ENCODE assay signal across 1 cellular context in the genomic region with DNA sequence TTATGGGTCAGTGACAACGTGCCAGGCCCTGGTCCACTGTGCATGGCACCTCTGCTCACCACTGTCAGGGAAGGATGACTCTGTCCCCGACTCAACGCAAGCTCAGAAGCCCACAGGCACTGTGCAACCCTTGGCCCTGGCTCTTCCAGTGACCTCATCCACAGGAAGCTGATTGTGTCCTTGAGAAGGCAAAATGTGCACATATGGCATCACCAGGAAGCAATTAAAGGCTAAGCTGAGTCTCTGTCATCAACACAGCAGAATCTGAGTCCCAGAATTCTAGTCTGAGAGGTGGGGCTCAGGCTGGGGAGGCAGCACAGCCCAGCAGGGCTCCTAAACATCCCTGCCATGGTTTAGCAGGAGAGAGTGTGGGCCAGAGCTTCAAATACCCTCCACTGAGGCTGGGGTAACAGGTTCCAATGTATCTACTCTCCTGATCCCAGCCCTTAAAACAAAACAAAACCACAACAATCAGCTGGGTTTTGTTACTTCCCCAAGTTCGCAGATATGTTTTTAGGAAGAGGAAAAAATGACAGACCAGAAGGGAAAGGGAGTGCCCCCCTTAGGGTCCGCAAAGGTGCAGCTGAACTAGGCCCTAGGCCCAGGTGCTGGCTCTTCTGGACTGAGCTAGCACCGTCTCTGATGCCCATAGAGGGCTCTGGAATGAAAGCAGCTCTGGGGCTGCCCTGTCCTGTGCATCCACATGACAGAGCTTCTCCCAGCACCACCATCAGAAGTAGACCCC.
TF ChIP-seq lines count a peak whose summit lies in the region.

No MANE protein-coding gene starts in this region.

TF ChIP-seq in GM23338, 12 proteins besides CTCF, POLR2A, EP300 and RAD21 (continued from another document):
- TF ChIP-seq, protein P1, sequence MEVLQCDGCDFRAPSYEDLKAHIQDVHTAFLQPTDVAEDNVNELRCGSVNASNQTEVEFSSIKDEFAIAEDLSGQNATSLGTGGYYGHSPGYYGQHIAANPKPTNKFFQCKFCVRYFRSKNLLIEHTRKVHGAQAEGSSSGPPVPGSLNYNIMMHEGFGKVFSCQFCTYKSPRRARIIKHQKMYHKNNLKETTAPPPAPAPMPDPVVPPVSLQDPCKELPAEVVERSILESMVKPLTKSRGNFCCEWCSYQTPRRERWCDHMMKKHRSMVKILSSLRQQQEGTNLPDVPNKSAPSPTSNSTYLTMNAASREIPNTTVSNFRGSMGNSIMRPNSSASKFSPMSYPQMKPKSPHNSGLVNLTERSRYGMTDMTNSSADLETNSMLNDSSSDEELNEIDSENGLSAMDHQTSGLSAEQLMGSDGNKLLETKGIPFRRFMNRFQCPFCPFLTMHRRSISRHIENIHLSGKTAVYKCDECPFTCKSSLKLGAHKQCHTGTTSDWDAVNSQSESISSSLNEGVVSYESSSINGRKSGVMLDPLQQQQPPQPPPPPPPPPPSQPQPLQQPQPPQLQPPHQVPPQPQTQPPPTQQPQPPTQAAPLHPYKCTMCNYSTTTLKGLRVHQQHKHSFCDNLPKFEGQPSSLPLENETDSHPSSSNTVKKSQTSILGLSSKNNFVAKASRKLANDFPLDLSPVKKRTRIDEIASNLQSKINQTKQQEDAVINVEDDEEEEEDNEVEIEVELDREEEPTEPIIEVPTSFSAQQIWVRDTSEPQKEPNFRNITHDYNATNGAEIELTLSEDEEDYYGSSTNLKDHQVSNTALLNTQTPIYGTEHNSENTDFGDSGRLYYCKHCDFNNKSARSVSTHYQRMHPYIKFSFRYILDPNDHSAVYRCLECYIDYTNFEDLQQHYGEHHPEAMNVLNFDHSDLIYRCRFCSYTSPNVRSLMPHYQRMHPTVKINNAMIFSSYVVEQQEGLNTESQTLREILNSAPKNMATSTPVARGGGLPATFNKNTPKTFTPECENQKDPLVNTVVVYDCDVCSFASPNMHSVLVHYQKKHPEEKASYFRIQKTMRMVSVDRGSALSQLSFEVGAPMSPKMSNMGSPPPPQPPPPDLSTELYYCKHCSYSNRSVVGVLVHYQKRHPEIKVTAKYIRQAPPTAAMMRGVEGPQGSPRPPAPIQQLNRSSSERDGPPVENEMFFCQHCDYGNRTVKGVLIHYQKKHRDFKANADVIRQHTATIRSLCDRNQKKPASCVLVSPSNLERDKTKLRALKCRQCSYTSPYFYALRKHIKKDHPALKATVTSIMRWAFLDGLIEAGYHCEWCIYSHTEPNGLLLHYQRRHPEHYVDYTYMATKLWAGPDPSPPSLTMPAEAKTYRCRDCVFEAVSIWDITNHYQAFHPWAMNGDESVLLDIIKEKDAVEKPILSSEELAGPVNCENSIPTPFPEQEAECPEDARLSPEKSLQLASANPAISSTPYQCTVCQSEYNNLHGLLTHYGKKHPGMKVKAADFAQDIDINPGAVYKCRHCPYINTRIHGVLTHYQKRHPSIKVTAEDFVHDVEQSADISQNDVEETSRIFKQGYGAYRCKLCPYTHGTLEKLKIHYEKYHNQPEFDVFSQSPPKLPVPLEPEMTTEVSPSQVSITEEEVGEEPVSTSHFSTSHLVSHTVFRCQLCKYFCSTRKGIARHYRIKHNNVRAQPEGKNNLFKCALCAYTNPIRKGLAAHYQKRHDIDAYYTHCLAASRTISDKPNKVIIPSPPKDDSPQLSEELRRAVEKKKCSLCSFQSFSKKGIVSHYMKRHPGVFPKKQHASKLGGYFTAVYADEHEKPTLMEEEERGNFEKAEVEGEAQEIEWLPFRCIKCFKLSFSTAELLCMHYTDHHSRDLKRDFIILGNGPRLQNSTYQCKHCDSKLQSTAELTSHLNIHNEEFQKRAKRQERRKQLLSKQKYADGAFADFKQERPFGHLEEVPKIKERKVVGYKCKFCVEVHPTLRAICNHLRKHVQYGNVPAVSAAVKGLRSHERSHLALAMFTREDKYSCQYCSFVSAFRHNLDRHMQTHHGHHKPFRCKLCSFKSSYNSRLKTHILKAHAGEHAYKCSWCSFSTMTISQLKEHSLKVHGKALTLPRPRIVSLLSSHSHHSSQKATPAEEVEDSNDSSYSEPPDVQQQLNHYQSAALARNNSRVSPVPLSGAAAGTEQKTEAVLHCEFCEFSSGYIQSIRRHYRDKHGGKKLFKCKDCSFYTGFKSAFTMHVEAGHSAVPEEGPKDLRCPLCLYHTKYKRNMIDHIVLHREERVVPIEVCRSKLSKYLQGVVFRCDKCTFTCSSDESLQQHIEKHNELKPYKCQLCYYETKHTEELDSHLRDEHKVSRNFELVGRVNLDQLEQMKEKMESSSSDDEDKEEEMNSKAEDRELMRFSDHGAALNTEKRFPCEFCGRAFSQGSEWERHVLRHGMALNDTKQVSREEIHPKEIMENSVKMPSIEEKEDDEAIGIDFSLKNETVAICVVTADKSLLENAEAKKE (CRISPR knock-in tag; IDR thresholded peaks at IDR 0.05): no peak
- TF ChIP-seq NANOG (IDR thresholded peaks at IDR 0.05; ENCODE audit: borderline replicate concordance) (no peak), CREB1 (CRISPR knock-in tag; IDR thresholded peaks at IDR 0.05; ENCODE audit: low read depth) (no peak), JUNB (IDR thresholded peaks at IDR 0.05; ENCODE audit: unreplicated experiment) (no peak), EZH2phosphoT487 (IDR thresholded peaks at IDR 0.05; ENCODE audit: unreplicated experiment) (no peak), EZH2 (IDR thresholded peaks at IDR 0.05; ENCODE audit: low read depth, unreplicated experiment) (no peak), POLR2AphosphoS5 (IDR thresholded peaks at IDR 0.05; ENCODE audit: low read depth) (no peak)
- TF ChIP-seq, protein P2, sequence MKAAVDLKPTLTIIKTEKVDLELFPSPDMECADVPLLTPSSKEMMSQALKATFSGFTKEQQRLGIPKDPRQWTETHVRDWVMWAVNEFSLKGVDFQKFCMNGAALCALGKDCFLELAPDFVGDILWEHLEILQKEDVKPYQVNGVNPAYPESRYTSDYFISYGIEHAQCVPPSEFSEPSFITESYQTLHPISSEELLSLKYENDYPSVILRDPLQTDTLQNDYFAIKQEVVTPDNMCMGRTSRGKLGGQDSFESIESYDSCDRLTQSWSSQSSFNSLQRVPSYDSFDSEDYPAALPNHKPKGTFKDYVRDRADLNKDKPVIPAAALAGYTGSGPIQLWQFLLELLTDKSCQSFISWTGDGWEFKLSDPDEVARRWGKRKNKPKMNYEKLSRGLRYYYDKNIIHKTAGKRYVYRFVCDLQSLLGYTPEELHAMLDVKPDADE (IDR thresholded peaks at IDR 0.05): no peak
